In genomic region chr10:119207367-119207668, GRCh38 we compare ENCODE assay signal across 1 cellular context.
TF ChIP-seq lines count a peak whose summit lies in the region.

Gene GRK5, plus strand, starts transcription at chr10:119207571. Its CDS starts 347 bp downstream, at chr10:119207918.

TF ChIP-seq in H1, 55 proteins besides CTCF, POLR2A, EP300 and RAD21:
- TF ChIP-seq NRF1 (IDR thresholded peaks at IDR 0.05; ENCODE audit: low read depth, low read length) (peak; percentile 84), MAFK (IDR thresholded peaks at IDR 0.05; ENCODE audit: low read depth, low read length) (no peak), MAX (IDR thresholded peaks at IDR 0.05) (no peak), SIX5 (IDR thresholded peaks at IDR 0.05; ENCODE audit: low read depth, low read length) (peak; percentile 4; the same call in 1 of the 2 replicates), SP2 (IDR thresholded peaks at IDR 0.05; ENCODE audit: low read length) (no peak), KDM5A (IDR thresholded peaks at IDR 0.05; ENCODE audit: low read length) (no peak), GABPA (IDR thresholded peaks at IDR 0.05; ENCODE audit: borderline replicate concordance, insufficient read depth, low read length) (no peak), SIRT6 (IDR thresholded peaks at IDR 0.05; ENCODE audit: low read length) (no peak)
TF ChIP-seq in H1: peak in this region for 2.
